ENCODE assay signal across 1 cellular context in the genomic region with DNA sequence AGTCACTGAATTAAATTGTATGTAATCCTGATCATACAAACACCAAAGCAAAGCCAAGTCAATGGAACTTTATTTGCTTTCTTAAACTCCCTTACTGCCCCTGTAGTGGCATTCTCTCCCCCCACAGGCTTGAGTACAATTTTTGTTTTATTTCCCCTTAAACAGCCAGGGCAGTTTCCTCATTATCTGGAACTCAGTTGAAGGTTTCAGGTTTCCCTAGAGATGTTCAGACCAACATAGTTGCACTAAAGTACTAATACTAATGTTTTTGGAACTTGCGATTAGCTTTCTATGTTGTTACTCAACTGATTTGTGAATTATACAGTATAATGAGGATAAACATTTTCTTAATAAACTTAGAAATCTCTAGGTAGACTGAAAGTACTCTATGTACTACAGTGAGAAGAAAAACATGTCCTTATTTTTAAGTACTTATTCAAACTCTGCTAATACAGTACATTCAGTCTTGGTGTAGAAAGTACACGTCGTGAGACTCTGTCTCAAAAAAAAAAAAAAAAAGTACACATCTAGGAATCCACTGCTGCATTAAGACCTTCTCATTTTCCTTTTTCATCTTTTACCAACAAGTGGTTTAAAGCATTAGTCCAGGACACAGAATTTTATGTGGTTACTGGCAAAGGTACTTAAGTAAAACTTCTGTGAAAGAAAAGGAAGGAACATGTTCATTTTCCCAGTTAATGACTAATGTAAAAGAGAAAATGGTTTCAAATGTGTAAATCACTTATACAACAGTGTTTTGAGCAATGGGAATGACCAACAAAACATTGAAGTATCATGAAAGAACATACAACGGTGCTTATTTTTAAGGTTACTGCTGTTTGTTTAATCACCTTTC.
TF ChIP-seq lines count a peak whose summit lies in the region.

No MANE protein-coding gene starts in this region.

TF ChIP-seq in GM12878, 131 proteins besides CTCF, POLR2A, EP300 and RAD21:
- TF ChIP-seq CREB1 (IDR thresholded peaks at IDR 0.05; ENCODE audit: low read depth), result no peak
- no peak for TF ChIP-seq ZNF207 (IDR thresholded peaks at IDR 0.05; ENCODE audit: borderline replicate concordance)
- no peak for TF ChIP-seq TARDBP (IDR thresholded peaks at IDR 0.05; ENCODE audit: borderline replicate concordance)
- TF ChIP-seq RBBP5 (conservative IDR thresholded peaks at IDR 0.05), result no peak
- TF ChIP-seq ZNF274 (IDR thresholded peaks at IDR 0.05; ENCODE audit: insufficient read depth, insufficient read length), result no peak
- TF ChIP-seq SPI1 (IDR thresholded peaks at IDR 0.05; ENCODE audit: borderline replicate concordance, insufficient read depth, low read depth, low read length), result no peak
- no peak for TF ChIP-seq ATF7 (IDR thresholded peaks at IDR 0.05; ENCODE audit: low read depth)
- TF ChIP-seq CREM (IDR thresholded peaks at IDR 0.05; ENCODE audit: low read depth), result no peak
- TF ChIP-seq NBN (IDR thresholded peaks at IDR 0.05), result no peak
- no peak for TF ChIP-seq SUZ12 (IDR thresholded peaks at IDR 0.05; ENCODE audit: unreplicated experiment)
- no peak for TF ChIP-seq SMARCA5 (IDR thresholded peaks at IDR 0.05)
- TF ChIP-seq, protein P1, sequence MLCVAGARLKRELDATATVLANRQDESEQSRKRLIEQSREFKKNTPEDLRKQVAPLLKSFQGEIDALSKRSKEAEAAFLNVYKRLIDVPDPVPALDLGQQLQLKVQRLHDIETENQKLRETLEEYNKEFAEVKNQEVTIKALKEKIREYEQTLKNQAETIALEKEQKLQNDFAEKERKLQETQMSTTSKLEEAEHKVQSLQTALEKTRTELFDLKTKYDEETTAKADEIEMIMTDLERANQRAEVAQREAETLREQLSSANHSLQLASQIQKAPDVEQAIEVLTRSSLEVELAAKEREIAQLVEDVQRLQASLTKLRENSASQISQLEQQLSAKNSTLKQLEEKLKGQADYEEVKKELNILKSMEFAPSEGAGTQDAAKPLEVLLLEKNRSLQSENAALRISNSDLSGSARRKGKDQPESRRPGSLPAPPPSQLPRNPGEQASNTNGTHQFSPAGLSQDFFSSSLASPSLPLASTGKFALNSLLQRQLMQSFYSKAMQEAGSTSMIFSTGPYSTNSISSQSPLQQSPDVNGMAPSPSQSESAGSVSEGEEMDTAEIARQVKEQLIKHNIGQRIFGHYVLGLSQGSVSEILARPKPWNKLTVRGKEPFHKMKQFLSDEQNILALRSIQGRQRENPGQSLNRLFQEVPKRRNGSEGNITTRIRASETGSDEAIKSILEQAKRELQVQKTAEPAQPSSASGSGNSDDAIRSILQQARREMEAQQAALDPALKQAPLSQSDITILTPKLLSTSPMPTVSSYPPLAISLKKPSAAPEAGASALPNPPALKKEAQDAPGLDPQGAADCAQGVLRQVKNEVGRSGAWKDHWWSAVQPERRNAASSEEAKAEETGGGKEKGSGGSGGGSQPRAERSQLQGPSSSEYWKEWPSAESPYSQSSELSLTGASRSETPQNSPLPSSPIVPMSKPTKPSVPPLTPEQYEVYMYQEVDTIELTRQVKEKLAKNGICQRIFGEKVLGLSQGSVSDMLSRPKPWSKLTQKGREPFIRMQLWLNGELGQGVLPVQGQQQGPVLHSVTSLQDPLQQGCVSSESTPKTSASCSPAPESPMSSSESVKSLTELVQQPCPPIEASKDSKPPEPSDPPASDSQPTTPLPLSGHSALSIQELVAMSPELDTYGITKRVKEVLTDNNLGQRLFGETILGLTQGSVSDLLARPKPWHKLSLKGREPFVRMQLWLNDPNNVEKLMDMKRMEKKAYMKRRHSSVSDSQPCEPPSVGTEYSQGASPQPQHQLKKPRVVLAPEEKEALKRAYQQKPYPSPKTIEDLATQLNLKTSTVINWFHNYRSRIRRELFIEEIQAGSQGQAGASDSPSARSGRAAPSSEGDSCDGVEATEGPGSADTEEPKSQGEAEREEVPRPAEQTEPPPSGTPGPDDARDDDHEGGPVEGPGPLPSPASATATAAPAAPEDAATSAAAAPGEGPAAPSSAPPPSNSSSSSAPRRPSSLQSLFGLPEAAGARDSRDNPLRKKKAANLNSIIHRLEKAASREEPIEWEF (IDR thresholded peaks at IDR 0.05; ENCODE audit: insufficient replicate concordance, low read depth, low read length), result no peak
